ENCODE assay signal across 8 cellular contexts in the genomic region with DNA sequence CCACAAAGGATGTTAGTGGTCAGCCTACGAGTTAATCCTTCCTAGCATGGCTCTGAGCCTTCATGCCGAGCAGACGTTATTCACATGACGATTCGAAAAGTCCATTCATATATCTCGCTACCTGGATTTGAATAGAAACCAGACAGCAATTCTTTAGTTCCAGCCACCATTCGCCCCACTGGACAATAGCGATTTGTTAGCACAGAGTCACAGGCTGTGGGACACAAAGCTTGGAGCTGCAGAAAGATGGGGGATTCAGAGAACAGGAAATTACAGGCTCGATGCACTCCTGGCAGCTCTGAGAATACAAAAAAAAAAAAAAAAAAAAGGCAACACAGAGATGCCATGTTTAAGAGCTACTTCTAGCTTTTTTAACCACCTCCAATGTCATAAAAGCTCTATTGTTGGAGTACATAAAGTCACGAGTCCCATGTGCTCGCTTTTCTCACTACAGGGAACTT.
A peak's percentile ranks its signal among the peaks of the same experiment; 100 is the strongest.
DNase-seq lines count a peak whose midpoint lies in the region; ATAC-seq lines count a peak whose summit lies in the region.

No MANE protein-coding gene starts in this region.

- H3K4me3 ChIP-seq in right cardiac atrium (ENCODE audit: low read length): peak overlapping the region; percentile 86
- H3K4me3 ChIP-seq in rectal smooth muscle tissue (ENCODE audit: low read length): peak overlapping the region; percentile 84

- H3K27ac ChIP-seq in right cardiac atrium (ENCODE audit: low read length): peak overlapping the region; percentile 61
- H3K27ac ChIP-seq in rectal smooth muscle tissue (ENCODE audit: low read depth, low read length): peak overlapping the region; percentile 15

- H3K9ac ChIP-seq in rectal smooth muscle tissue (ENCODE audit: low read length): no peak overlapping the region

- H3K4me1 ChIP-seq in right cardiac atrium (ENCODE audit: control insufficient read depth, insufficient read depth, low read length) (no peaks in the 10 kb centered on the region), rectal smooth muscle tissue (ENCODE audit: control insufficient read depth, insufficient read depth, low read length) (peaks cover 5% of the 10 kb centered on the region)

- no peaks in the 10 kb centered on the region for H3K27me3 ChIP-seq in right cardiac atrium (ENCODE audit: control insufficient read depth, insufficient read depth)
- no peaks in the 10 kb centered on the region for H3K27me3 ChIP-seq in rectal smooth muscle tissue (ENCODE audit: control insufficient read depth, insufficient read depth, low read length)

- H3K36me3 ChIP-seq in rectal smooth muscle tissue (ENCODE audit: control insufficient read depth, insufficient read depth, low read length): no peaks in the 10 kb centered on the region

- ATAC-seq in right cardiac atrium (no peak), GM18511 (IDR thresholded peaks at IDR 0.05; ENCODE audit: unreplicated experiment) (no peak)

- no peaks in the 10 kb centered on the region for H3K27me3 Mint-ChIP-seq in activated naive CD8-positive, alpha-beta T cell treated with anti-CD3 and anti-CD28 coated beads for 36 hours

- H3K4me1 Mint-ChIP-seq in activated naive CD8-positive, alpha-beta T cell treated with anti-CD3 and anti-CD28 coated beads for 36 hours: peaks cover 30% of the 10 kb centered on the region

- peak; percentile 3 for DNase-seq in stimulated activated CD4-positive, alpha-beta T cell treated with anti-CD3 and anti-CD28 coated beads, Interleukin-15, amount 100 ng/mL, for 24 hours
- no peak for DNase-seq in stimulated activated CD4-positive, alpha-beta T cell treated with anti-CD3 and anti-CD28 coated beads, Interleukin-12 subunit alpha, Interleukin-12 subunit beta, amount 100 ng/mL, for 4 hours
- DNase-seq in NCI-H2107 treated with DMSO at 0.1 percent for 48 hours (lab: John Stamatoyannopoulos, UW; ENCODE audit: unreplicated experiment) (peak; percentile 55), right cardiac atrium (no peak)
- peak; percentile 8 for DNase-seq in activated naive CD8-positive, alpha-beta T cell treated with anti-CD3 and anti-CD28 coated beads for 36 hours
- DNase-seq in stimulated activated CD4-positive, alpha-beta T cell treated with anti-CD3 and anti-CD28 coated beads, Interleukin-4, amount 100 ng/mL, for 1 hour: no peak

- H3K4me3 Mint-ChIP-seq in activated naive CD8-positive, alpha-beta T cell treated with anti-CD3 and anti-CD28 coated beads for 36 hours: peak overlapping the region; percentile 93

- peak overlapping the region; percentile 62 for H3K27ac Mint-ChIP-seq in activated naive CD8-positive, alpha-beta T cell treated with anti-CD3 and anti-CD28 coated beads for 36 hours

- H3K36me3 Mint-ChIP-seq in activated naive CD8-positive, alpha-beta T cell treated with anti-CD3 and anti-CD28 coated beads for 36 hours: peaks cover 2% of the 10 kb centered on the region

- H3K9me3 ChIP-seq in right cardiac atrium (ENCODE audit: control insufficient read depth, low read length): no peaks in the 10 kb centered on the region

- intact Hi-C loops in right cardiac atrium (cut with DNase I): no loop called here

- no peaks in the 10 kb centered on the region for H3K9me3 Mint-ChIP-seq in activated naive CD8-positive, alpha-beta T cell treated with anti-CD3 and anti-CD28 coated beads for 36 hours

- WGBS in right cardiac atrium: 4% methylated on average over 11 of the region's 11 CpGs

Comparison
In these comparisons a context has a peak if more than half of its experiments do, and no peak if none do; other contexts are left out.
1. DNase-seq: peak in stimulated activated CD4-positive, alpha-beta T cell treated with anti-CD3 and anti-CD28 coated beads, Interleukin-15, amount 100 ng/mL, for 24 hours (single experiment), NCI-H2107 treated with DMSO at 0.1 percent for 48 hours (single experiment) and activated naive CD8-positive, alpha-beta T cell treated with anti-CD3 and anti-CD28 coated beads for 36 hours (single experiment); none in stimulated activated CD4-positive, alpha-beta T cell treated with anti-CD3 and anti-CD28 coated beads, Interleukin-12 subunit alpha, Interleukin-12 subunit beta, amount 100 ng/mL, for 4 hours (single experiment), right cardiac atrium (0 of 3) and stimulated activated CD4-positive, alpha-beta T cell treated with anti-CD3 and anti-CD28 coated beads, Interleukin-4, amount 100 ng/mL, for 1 hour (single experiment).